Comparison of ENCODE assay signal across 1 cellular context in the genomic region with DNA sequence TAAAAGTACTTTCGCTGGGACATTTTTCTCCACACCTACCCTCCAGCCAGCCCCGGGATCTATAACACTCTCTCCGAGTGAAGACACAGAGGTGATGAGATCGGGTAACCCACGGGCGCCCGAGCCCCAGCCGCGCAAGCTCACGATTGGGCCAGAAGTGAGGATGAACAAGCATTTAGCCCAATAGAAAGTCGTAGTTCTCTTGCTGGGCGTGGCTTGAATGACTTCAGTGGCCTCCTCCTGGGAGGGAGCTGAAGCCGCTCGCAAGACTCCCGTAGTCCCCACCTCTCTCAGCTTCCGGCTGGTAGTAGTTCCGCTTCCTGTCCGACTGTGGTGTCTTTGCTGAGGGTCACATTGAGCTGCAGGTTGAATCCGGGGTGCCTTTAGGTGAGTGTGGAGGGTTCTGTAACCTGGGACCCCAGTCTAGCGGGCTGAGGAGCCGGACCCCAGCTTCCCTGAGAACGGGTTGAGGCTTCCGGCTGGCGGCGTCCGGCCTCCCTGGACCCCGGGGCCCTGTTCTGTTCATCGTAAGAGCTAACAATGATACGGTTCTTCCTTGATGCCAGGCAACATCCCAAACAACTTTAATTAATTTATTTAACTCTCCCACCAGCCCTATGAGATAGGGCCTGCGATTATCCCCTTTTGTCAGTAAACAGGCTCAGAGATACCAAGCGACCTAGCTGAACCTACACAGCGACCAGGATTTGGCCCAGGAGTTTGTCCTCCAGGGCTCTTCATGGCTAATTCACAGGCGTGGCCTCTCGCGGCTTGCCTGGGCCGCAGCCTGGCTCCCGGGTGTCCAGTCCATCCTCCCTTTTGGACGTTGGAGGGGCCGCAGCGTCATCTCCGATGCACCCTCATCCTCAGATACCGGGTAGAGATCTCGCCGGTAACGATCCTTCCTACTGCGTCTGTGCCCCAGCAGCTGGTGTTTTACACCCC.
A peak's percentile ranks its signal among the peaks of the same experiment; 100 is the strongest.
TF ChIP-seq lines count a peak whose summit lies in the region.

A gene with protein sequence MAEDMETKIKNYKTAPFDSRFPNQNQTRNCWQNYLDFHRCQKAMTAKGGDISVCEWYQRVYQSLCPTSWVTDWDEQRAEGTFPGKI (plus strand): TSS at position 307 of the 945 bp plus-strand sequence. CDS start 2,921 bp downstream, outside the sequence.

TF ChIP-seq in HepG2, 621 proteins besides CTCF, POLR2A, EP300 and RAD21 (continued from another document and continues in another):
- TF ChIP-seq, protein P1, sequence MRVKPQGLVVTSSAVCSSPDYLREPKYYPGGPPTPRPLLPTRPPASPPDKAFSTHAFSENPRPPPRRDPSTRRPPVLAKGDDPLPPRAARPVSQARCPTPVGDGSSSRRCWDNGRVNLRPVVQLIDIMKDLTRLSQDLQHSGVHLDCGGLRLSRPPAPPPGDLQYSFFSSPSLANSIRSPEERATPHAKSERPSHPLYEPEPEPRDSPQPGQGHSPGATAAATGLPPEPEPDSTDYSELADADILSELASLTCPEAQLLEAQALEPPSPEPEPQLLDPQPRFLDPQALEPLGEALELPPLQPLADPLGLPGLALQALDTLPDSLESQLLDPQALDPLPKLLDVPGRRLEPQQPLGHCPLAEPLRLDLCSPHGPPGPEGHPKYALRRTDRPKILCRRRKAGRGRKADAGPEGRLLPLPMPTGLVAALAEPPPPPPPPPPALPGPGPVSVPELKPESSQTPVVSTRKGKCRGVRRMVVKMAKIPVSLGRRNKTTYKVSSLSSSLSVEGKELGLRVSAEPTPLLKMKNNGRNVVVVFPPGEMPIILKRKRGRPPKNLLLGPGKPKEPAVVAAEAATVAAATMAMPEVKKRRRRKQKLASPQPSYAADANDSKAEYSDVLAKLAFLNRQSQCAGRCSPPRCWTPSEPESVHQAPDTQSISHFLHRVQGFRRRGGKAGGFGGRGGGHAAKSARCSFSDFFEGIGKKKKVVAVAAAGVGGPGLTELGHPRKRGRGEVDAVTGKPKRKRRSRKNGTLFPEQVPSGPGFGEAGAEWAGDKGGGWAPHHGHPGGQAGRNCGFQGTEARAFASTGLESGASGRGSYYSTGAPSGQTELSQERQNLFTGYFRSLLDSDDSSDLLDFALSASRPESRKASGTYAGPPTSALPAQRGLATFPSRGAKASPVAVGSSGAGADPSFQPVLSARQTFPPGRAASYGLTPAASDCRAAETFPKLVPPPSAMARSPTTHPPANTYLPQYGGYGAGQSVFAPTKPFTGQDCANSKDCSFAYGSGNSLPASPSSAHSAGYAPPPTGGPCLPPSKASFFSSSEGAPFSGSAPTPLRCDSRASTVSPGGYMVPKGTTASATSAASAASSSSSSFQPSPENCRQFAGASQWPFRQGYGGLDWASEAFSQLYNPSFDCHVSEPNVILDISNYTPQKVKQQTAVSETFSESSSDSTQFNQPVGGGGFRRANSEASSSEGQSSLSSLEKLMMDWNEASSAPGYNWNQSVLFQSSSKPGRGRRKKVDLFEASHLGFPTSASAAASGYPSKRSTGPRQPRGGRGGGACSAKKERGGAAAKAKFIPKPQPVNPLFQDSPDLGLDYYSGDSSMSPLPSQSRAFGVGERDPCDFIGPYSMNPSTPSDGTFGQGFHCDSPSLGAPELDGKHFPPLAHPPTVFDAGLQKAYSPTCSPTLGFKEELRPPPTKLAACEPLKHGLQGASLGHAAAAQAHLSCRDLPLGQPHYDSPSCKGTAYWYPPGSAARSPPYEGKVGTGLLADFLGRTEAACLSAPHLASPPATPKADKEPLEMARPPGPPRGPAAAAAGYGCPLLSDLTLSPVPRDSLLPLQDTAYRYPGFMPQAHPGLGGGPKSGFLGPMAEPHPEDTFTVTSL (CRISPR knock-in tag; IDR thresholded peaks at IDR 0.05; ENCODE audit: borderline replicate concordance): no peak
- no peak for TF ChIP-seq ZFP36 (IDR thresholded peaks at IDR 0.05; ENCODE audit: borderline replicate concordance, low read depth, low read length, partially characterized antibody)
- TF ChIP-seq, protein P2, sequence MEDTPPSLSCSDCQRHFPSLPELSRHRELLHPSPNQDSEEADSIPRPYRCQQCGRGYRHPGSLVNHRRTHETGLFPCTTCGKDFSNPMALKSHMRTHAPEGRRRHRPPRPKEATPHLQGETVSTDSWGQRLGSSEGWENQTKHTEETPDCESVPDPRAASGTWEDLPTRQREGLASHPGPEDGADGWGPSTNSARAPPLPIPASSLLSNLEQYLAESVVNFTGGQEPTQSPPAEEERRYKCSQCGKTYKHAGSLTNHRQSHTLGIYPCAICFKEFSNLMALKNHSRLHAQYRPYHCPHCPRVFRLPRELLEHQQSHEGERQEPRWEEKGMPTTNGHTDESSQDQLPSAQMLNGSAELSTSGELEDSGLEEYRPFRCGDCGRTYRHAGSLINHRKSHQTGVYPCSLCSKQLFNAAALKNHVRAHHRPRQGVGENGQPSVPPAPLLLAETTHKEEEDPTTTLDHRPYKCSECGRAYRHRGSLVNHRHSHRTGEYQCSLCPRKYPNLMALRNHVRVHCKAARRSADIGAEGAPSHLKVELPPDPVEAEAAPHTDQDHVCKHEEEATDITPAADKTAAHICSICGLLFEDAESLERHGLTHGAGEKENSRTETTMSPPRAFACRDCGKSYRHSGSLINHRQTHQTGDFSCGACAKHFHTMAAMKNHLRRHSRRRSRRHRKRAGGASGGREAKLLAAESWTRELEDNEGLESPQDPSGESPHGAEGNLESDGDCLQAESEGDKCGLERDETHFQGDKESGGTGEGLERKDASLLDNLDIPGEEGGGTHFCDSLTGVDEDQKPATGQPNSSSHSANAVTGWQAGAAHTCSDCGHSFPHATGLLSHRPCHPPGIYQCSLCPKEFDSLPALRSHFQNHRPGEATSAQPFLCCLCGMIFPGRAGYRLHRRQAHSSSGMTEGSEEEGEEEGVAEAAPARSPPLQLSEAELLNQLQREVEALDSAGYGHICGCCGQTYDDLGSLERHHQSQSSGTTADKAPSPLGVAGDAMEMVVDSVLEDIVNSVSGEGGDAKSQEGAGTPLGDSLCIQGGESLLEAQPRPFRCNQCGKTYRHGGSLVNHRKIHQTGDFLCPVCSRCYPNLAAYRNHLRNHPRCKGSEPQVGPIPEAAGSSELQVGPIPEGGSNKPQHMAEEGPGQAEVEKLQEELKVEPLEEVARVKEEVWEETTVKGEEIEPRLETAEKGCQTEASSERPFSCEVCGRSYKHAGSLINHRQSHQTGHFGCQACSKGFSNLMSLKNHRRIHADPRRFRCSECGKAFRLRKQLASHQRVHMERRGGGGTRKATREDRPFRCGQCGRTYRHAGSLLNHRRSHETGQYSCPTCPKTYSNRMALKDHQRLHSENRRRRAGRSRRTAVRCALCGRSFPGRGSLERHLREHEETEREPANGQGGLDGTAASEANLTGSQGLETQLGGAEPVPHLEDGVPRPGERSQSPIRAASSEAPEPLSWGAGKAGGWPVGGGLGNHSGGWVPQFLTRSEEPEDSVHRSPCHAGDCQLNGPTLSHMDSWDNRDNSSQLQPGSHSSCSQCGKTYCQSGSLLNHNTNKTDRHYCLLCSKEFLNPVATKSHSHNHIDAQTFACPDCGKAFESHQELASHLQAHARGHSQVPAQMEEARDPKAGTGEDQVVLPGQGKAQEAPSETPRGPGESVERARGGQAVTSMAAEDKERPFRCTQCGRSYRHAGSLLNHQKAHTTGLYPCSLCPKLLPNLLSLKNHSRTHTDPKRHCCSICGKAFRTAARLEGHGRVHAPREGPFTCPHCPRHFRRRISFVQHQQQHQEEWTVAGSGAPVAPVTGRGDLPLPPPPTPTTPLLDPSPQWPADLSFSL (CRISPR knock-in tag; IDR thresholded peaks at IDR 0.05): no peak
- no peak for TF ChIP-seq MIER3 (CRISPR knock-in tag; IDR thresholded peaks at IDR 0.05; ENCODE audit: borderline replicate concordance)
- TF ChIP-seq, protein P3, sequence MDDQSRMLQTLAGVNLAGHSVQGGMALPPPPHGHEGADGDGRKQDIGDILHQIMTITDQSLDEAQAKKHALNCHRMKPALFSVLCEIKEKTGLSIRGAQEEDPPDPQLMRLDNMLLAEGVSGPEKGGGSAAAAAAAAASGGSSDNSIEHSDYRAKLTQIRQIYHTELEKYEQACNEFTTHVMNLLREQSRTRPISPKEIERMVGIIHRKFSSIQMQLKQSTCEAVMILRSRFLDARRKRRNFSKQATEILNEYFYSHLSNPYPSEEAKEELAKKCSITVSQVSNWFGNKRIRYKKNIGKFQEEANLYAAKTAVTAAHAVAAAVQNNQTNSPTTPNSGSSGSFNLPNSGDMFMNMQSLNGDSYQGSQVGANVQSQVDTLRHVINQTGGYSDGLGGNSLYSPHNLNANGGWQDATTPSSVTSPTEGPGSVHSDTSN (CRISPR knock-in tag; IDR thresholded peaks at IDR 0.05; ENCODE audit: borderline replicate concordance): peak; percentile 65; the same call in 1 of the 2 replicates
- no peak for TF ChIP-seq HHEX (CRISPR knock-in tag; IDR thresholded peaks at IDR 0.05)
- TF ChIP-seq ZNF335 (CRISPR knock-in tag; IDR thresholded peaks at IDR 0.05): no peak
- TF ChIP-seq SSRP1 (CRISPR knock-in tag; IDR thresholded peaks at IDR 0.05): peak; percentile 59; the same call in 1 of the 2 replicates
- TF ChIP-seq SOX6 (IDR thresholded peaks at IDR 0.05): no peak
- TF ChIP-seq SOX6 (CRISPR knock-in tag; IDR thresholded peaks at IDR 0.05): 0 out of 2 replicates have a peak, but pooled peaks have one; percentile 21
- TF ChIP-seq, protein P4, sequence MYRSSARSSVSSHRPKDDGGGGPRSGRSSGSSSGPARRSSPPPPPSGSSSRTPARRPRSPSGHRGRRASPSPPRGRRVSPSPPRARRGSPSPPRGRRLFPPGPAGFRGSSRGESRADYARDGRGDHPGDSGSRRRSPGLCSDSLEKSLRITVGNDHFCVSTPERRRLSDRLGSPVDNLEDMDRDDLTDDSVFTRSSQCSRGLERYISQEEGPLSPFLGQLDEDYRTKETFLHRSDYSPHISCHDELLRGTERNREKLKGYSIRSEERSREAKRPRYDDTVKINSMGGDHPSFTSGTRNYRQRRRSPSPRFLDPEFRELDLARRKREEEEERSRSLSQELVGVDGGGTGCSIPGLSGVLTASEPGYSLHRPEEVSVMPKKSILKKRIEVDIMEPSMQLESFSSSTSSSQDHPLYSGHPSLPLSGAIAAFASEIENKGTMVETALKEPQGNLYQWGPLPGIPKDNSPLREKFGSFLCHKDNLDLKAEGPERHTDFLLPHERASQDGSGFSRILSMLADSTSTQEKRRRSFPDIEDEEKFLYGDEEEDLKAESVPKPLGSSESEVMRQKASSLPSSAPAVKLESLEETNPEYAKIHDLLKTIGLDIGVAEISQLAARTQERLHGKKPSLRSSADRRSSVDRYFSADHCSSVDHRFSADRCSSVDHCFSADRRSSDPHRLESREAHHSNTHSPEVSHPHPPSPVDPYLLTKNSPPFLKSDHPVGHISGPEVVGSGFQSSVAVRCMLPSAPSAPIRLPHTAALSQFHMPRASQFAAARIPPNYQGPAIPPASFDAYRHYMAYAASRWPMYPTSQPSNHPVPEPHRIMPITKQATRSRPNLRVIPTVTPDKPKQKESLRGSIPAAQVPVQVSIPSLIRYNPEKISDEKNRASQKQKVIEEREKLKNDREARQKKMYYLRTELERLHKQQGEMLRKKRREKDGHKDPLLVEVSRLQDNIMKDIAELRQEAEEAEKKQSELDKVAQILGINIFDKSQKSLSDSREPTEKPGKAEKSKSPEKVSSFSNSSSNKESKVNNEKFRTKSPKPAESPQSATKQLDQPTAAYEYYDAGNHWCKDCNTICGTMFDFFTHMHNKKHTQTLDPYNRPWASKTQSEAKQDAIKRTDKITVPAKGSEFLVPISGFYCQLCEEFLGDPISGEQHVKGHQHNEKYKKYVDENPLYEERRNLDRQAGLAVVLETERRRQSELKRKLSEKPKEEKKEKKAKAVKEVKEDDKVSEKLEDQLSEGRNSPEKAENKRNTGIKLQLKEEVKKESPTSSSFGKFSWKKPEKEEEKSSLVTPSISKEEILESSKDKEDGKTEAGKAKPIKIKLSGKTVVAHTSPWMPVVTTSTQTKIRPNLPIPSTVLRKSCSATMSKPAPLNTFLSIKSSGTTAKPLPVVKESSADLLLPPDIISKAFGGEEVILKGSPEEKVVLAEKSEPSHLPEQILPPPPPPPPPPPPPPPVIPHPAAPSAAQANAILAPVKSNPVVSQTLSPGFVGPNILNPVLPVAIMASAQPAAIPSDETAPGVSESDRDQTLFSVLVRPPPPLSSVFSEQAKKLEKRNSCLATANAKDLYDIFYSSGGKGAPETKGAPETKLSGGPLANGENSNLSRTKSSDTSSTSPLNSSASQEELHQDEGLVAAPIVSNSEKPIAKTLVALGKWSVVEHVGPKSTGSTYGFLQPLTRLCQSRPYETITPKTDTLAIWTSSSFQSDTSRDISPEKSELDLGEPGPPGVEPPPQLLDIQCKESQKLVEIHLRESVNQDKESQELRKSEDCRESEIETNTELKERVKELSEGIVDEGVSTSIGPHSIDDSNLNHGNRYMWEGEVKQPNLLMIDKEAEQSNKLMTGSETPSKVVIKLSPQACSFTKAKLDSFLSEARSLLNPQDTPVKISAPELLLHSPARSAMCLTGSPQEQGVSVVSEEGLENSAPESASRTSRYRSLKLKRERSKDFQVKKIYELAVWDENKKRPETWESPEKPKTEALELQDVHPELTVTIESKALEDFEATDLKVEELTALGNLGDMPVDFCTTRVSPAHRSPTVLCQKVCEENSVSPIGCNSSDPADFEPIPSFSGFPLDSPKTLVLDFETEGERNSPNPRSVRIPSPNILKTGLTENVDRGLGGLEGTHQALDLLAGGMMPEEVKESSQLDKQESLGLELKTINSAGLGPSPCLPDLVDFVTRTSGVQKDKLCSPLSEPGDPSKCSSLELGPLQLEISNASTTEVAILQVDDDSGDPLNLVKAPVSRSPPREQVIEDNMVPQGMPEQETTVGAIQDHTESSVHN (CRISPR knock-in tag; IDR thresholded peaks at IDR 0.05): no peak
- TF ChIP-seq SIX1 (CRISPR knock-in tag; IDR thresholded peaks at IDR 0.05; ENCODE audit: borderline replicate concordance): peak; percentile 56; the same call in 1 of the 2 replicates
- no peak; the same call in 1 of the 2 replicates for TF ChIP-seq KMT2B (CRISPR knock-in tag; IDR thresholded peaks at IDR 0.05)
- 0 out of 2 replicates have a peak, but pooled peaks have one; percentile 29 for TF ChIP-seq ZNF138 (CRISPR knock-in tag; IDR thresholded peaks at IDR 0.05; ENCODE audit: low read depth)
- TF ChIP-seq ZNF577 (CRISPR knock-in tag; IDR thresholded peaks at IDR 0.05; ENCODE audit: borderline replicate concordance, low read depth): no peak
- TF ChIP-seq RXRB (CRISPR knock-in tag; IDR thresholded peaks at IDR 0.05; ENCODE audit: borderline replicate concordance): 0 out of 2 replicates have a peak, but pooled peaks have one; percentile 23
- TF ChIP-seq RBAK (CRISPR knock-in tag; IDR thresholded peaks at IDR 0.05): no peak
- peak; percentile 68 for TF ChIP-seq ZFX (CRISPR knock-in tag; IDR thresholded peaks at IDR 0.05; ENCODE audit: low read depth)
- TF ChIP-seq ZNF816 (CRISPR knock-in tag; IDR thresholded peaks at IDR 0.05; ENCODE audit: borderline replicate concordance): no peak
- TF ChIP-seq FOXM1 (CRISPR knock-in tag; IDR thresholded peaks at IDR 0.05): no peak
- TF ChIP-seq MXD4 (CRISPR knock-in tag; IDR thresholded peaks at IDR 0.05): 0 out of 2 replicates have a peak, but pooled peaks have one; percentile 17
- no peak for TF ChIP-seq ZNF282 (IDR thresholded peaks at IDR 0.05; ENCODE audit: partially characterized antibody)
- TF ChIP-seq NFATC3 (CRISPR knock-in tag; IDR thresholded peaks at IDR 0.05): no peak
- no peak for TF ChIP-seq IRX3 (CRISPR knock-in tag; IDR thresholded peaks at IDR 0.05; ENCODE audit: borderline replicate concordance, low read depth)
- peak; percentile 59; the same call in 1 of the 2 replicates for TF ChIP-seq NR2C2 (CRISPR knock-in tag; IDR thresholded peaks at IDR 0.05; ENCODE audit: borderline replicate concordance)
- TF ChIP-seq ZNF101 (CRISPR knock-in tag; IDR thresholded peaks at IDR 0.05; ENCODE audit: borderline replicate concordance, low read depth): no peak
